In genomic region chr4:61201562-61202099, GRCh38 we compare ENCODE assay signal across 8 cellular contexts. TPM values are rescaled to one million over a fixed set of nuclear protein-coding genes. Genes with fewer than 3 reads are reported as not detected.
DNase-seq lines count a peak whose midpoint lies in the region; ATAC-seq, FAIRE-seq and TF ChIP-seq lines count a peak whose summit lies in the region.
"Had no signal": no experiment of that assay in that cellular context is flagged by ENCODE, and none has a peak within 500 bp of the region (broad histone marks: within the 10 kb centered on the region; RNA-seq: fewer than 3 reads in every experiment).

No MANE protein-coding gene starts in this region.

- no peaks in the 10 kb centered on the region for H4K20me1 ChIP-seq in mammary epithelial cell (ENCODE audit: insufficient read depth, low read length)
- no peaks in the 10 kb centered on the region for H4K20me1 ChIP-seq in keratinocyte (ENCODE audit: control insufficient read depth, extremely low read depth, insufficient read depth, low read length)

- H3K79me2 ChIP-seq in mammary epithelial cell (ENCODE audit: insufficient read depth, low read length) (no peaks in the 10 kb centered on the region), keratinocyte (ENCODE audit: control insufficient read depth, insufficient read depth, low read length) (no peaks in the 10 kb centered on the region)

- H3K9me1 ChIP-seq in keratinocyte (ENCODE audit: control insufficient read depth, extremely low read depth, insufficient read depth, low read length): no peaks in the 10 kb centered on the region

- peak; percentile 32 for DNase-seq in mammary epithelial cell
- DNase-seq in keratinocyte (ENCODE audit: low read depth, low spot score): no peak
- peak in 1 of 2 donors; percentile 55 for DNase-seq in suprapubic skin (ENCODE audit: low spot score in 2 of 2)
- no peak for DNase-seq in NCI-H2227 (lab: John Stamatoyannopoulos, UW; ENCODE audit: unreplicated experiment)

- ATAC-seq in GM19467 (IDR thresholded peaks at IDR 0.05; ENCODE audit: unreplicated experiment): no peak
- no peak for ATAC-seq in GM21423 (IDR thresholded peaks at IDR 0.05; ENCODE audit: unreplicated experiment)

- TF ChIP-seq POLR2A in suprapubic skin (IDR thresholded peaks at IDR 0.05): no peak

- peaks cover 29% of the 10 kb centered on the region for H3K27me3 ChIP-seq in mammary epithelial cell (ENCODE audit: insufficient read depth, low read length)
- H3K27me3 ChIP-seq in keratinocyte (ENCODE audit: control insufficient read depth, extremely low read depth, insufficient read depth, low read length): peaks cover 37% of the 10 kb centered on the region
- H3K27me3 ChIP-seq in suprapubic skin: peaks cover 41% of the 10 kb centered on the region

- no peak for TF ChIP-seq EP300 in Ishikawa (IDR thresholded peaks at IDR 0.05; ENCODE audit: borderline replicate concordance)
- TF ChIP-seq EP300 in suprapubic skin (IDR thresholded peaks at IDR 0.05): no peak

- in situ Hi-C loops in mammary epithelial cell (cut with MboI; ENCODE audit: low sequenced_read_pairs in 2 of 2): no loop called here

- TF ChIP-seq CTCF in mammary epithelial cell (conservative IDR thresholded peaks at IDR 0.05 in 1 of 2, IDR thresholded peaks at IDR 0.05 in 1 of 2; ENCODE audit: extremely low read depth in 1 of 2, insufficient read depth in 1 of 2, low read depth in 1 of 2, low read length in 2 of 2) (no peak), keratinocyte (optimal IDR thresholded peaks at IDR 0.05 in 1 of 3, IDR thresholded peaks at IDR 0.05 in 1 of 3, conservative IDR thresholded peaks at IDR 0.05 in 1 of 3; ENCODE audit: extremely low read depth in 1 of 3, insufficient read depth in 2 of 3, low read length in 3 of 3) (no peak), suprapubic skin (IDR thresholded peaks at IDR 0.05) (no peak)

- peak overlapping the region; percentile 93 for H2AFZ ChIP-seq in mammary epithelial cell (ENCODE audit: low read depth, low read length)
- peak overlapping the region; percentile 33 for H2AFZ ChIP-seq in keratinocyte (ENCODE audit: control insufficient read depth, low read length)

- H3K4me2 ChIP-seq in mammary epithelial cell (ENCODE audit: insufficient read depth, low read depth, low read length) (peak overlapping the region; percentile 100), keratinocyte (ENCODE audit: control insufficient read depth, extremely low read depth, insufficient read depth, low read depth, low read length) (peak overlapping the region; percentile 98)

- intact Hi-C loops in mammary epithelial cell (cut with micrococcal nuclease): loop anchor here (2.0 kb wide), 1 partner anchor 299 kb away; no protein-coding TSS in a partner anchor

- H3K4me1 ChIP-seq in mammary epithelial cell (ENCODE audit: insufficient read depth, low read length) (peaks cover 21% of the 10 kb centered on the region), keratinocyte (ENCODE audit: control insufficient read depth, extremely low read depth, insufficient read depth, low read length) (peaks cover 23% of the 10 kb centered on the region), suprapubic skin (peaks cover 29% of the 10 kb centered on the region)

- CTCF ChIA-PET in mammary epithelial cell (lab: Charles Lee; ENCODE audit: low non-redundant PET): interaction anchor here (0.6 kb wide), 1 partner anchor 299 kb away, joined by 3 read pairs; no protein-coding TSS in a partner anchor

- no peak for FAIRE-seq in keratinocyte (lab: Jason Lieb, UNC)

- dilution Hi-C loops in mammary epithelial cell (cut with HindIII; ENCODE audit: low sequenced_read_pairs): no loop called here
- dilution Hi-C loops in keratinocyte (cut with MboI; ENCODE audit: extremely low pct_ligation_motif_present, low sequenced_read_pairs): no loop called here

- H3K4me3 ChIP-seq in mammary epithelial cell (replicated peaks in 1 of 3; ENCODE audit: insufficient read depth in 1 of 3, low read depth in 2 of 3, low read length in 3 of 3) (peak overlapping the region; percentile 58 to 76 (median 63)), keratinocyte (ENCODE audit: control insufficient read depth in 2 of 3, extremely low read depth in 1 of 3, insufficient read depth in 2 of 3, low read depth in 1 of 3, low read length in 3 of 3) (peak overlapping the region; percentile 42 to 82 (median 73)), suprapubic skin (peak overlapping the region; percentile 67)

- H3K9me3 ChIP-seq in mammary epithelial cell (replicated peaks; ENCODE audit: insufficient read depth, low read length) (no peaks in the 10 kb centered on the region), keratinocyte (ENCODE audit: control insufficient read depth, low read depth, low read length) (no peaks in the 10 kb centered on the region), suprapubic skin (no peaks in the 10 kb centered on the region)

- 4% methylated on average over 27 of the region's 39 CpGs for WGBS in mammary epithelial cell (ENCODE audit: low coverage, missing lambda C conversion rate)
- 1% methylated on average over 27 of the region's 39 CpGs for WGBS in suprapubic skin

- BruUV-seq in mammary epithelial cell (replicated peaks; lab: Mats Ljungman, UMichigan): no TSS peak

- TF ChIP-seq RAD21 in Ishikawa (IDR thresholded peaks at IDR 0.05; ENCODE audit: low read depth): no peak

- H3K36me3 ChIP-seq in mammary epithelial cell (ENCODE audit: insufficient read depth, low read length): no peaks in the 10 kb centered on the region
- H3K36me3 ChIP-seq in keratinocyte (ENCODE audit: control insufficient read depth in 2 of 2, extremely low read depth in 1 of 2, insufficient read depth in 2 of 2, low read length in 2 of 2): no peaks in the 10 kb centered on the region
- H3K36me3 ChIP-seq in suprapubic skin: no peaks in the 10 kb centered on the region

- no peak overlapping the region for H3K27ac ChIP-seq in mammary epithelial cell (ENCODE audit: insufficient read depth, low read depth, low read length)
- H3K27ac ChIP-seq in keratinocyte (ENCODE audit: control insufficient read depth, insufficient read depth, low read length): no peak overlapping the region
- peak overlapping the region; percentile 23 for H3K27ac ChIP-seq in suprapubic skin
- H3K27ac ChIP-seq: epithelial cell of prostate had no signal

- H3K9ac ChIP-seq in mammary epithelial cell (ENCODE audit: insufficient read depth, low read length) (no peak overlapping the region), keratinocyte (ENCODE audit: control insufficient read depth, extremely low read depth, insufficient read depth, low read length) (peak overlapping the region; percentile 28)

TF ChIP-seq in Ishikawa, 13 proteins besides CTCF, POLR2A, EP300 and RAD21:
- TF ChIP-seq CEBPB (IDR thresholded peaks at IDR 0.05) (peak; percentile 37; the same call in 1 of the 2 replicates), FOXM1 (IDR thresholded peaks at IDR 0.05; ENCODE audit: borderline replicate concordance, low read depth) (no peak)

RNA-seq across cellular contexts. Expression of gene ADGRL3, which starts 1.5 kb away (rescaled TPM):
- total RNA-seq in mammary epithelial cell (1 to 10 TPM in 1 of 2 donors, not detected in 1; 2.8 TPM), suprapubic skin (10 to 100 TPM in 3 of 4 donors, 1 to 10 TPM in 1; 6.5 to 19.0 (median 14.0) TPM)
- polyA plus RNA-seq in mammary epithelial cell (0.10 TPM), keratinocyte (0.16 to 0.55 TPM (median 0.18 TPM) in 3 replicates)
- polyA minus RNA-seq in mammary epithelial cell (not detected), keratinocyte (0.23 to 2.3 TPM (median 1.5 TPM) in 3 replicates)
- not detected for polyA plus RNA-seq in keratinocyte (2011; ENCODE audit: low read depth)
- polyA plus RNA-seq in keratinocyte (2011; cell fraction: cytosol; rRNA removed): 0.10 and 0.29 TPM in 2 replicates
- polyA plus RNA-seq in keratinocyte (2011; cell fraction: nucleus; rRNA removed): 0.83 and 1.0 TPM in 2 replicates
- 0.03 and 0.14 TPM in 2 replicates for polyA plus RNA-seq in keratinocyte (2012; ENCODE audit: low replicate concordance)
- not detected for polyA minus RNA-seq in keratinocyte (2011; cell fraction: cytosol; rRNA and poly(A)+ RNA removed)
- polyA minus RNA-seq in keratinocyte (2011; cell fraction: nucleus; rRNA and poly(A)+ RNA removed): 1.7 and 3.1 TPM in 2 replicates
